ENCODE assay signal across 29 cellular contexts in the genomic region with DNA sequence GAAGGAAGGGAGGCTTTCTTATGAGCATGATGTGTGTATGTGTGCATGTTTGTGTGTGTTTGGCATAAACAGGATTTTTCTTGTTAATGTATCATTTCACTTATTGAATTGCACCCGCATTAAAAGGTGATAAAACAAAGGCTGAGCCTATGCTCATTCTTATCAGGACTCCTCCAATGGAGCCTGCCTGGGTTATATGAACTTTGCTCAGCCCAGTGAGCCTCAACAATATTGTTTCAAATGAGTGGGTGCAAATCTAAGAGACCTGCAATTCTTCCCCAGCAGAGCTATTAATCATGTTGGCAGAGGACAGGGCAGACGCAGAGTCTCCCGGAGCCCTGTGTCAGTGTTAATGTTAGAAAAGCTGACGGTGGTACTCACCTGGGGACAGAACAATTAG.
"Had no signal": no experiment of that assay in that cellular context is flagged by ENCODE, and none has a peak within 500 bp of the region (broad histone marks: within the 10 kb centered on the region; RNA-seq: fewer than 3 reads in every experiment).

No MANE protein-coding gene starts in this region.

- H3K27ac ChIP-seq: adrenal gland, brain microvascular endothelial cell, coronary artery, gastroesophageal sphincter, VCaP had no signal

- DNase-seq: activated CD4-positive, alpha-beta T cell treated with anti-CD3 and anti-CD28 coated beads for 4 hours; activated CD4-positive, alpha-beta T cell treated with anti-CD3 and anti-CD28 coated beads, Interleukin-2, amount 50 U/mL, for 48 hours; activated CD8-positive, alpha-beta memory T cell treated with anti-CD3 and anti-CD28 coated beads for 24 hours; activated effector memory CD4-positive, alpha-beta T cell treated with anti-CD3 and anti-CD28 coated beads, Interleukin-2, amount 50 U/mL, for 16 hours; activated naive CD4-positive, alpha-beta T cell treated with anti-CD3 and anti-CD28 coated beads for 36 hours; activated naive CD8-positive, alpha-beta T cell treated with anti-CD3 and anti-CD28 coated beads for 36 hours; brain microvascular endothelial cell; effector memory CD8-positive, alpha-beta T cell; head of caudate nucleus; hypothalamus; immature natural killer cell; kidney; left ventricle myocardium superior; mammary epithelial cell; naive thymus-derived CD4-positive, alpha-beta T cell; occipital lobe; right cardiac atrium; stimulated activated CD4-positive, alpha-beta T cell treated with anti-CD3 and anti-CD28 coated beads, Interleukin-2, amount 100 ng/mL, for 48 hours; stimulated activated naive CD4-positive, alpha-beta T cell treated with Interleukin-2 at 50 U/mL for 16 hours; SW 1271; T-helper 9 cell had no signal

- H3K9me3 ChIP-seq: adrenal gland had no signal

- ATAC-seq: effector memory CD8-positive, alpha-beta T cell; gastroesophageal sphincter; left ventricle myocardium superior; right cardiac atrium had no signal

- H3K4me1 ChIP-seq: gastroesophageal sphincter had no signal

- H3K27me3 ChIP-seq: adrenal gland, brain microvascular endothelial cell, gastroesophageal sphincter had no signal

- FAIRE-seq: astrocyte, endothelial cell of umbilical vein, kidney, TTC549, urothelium cell line had no signal

- H3K36me3 ChIP-seq: adrenal gland, brain microvascular endothelial cell, gastroesophageal sphincter had no signal

- H3K4me3 ChIP-seq: adrenal gland, coronary artery, gastroesophageal sphincter had no signal
